Comparison of ENCODE assay signal across 7 cellular contexts in genomic region chr7:38178695-38179344, GRCh38. TPM values are rescaled to one million over a fixed set of nuclear protein-coding genes. Genes with fewer than 3 reads are reported as not detected.
DNase-seq lines count a peak whose midpoint lies in the region; ATAC-seq, FAIRE-seq and TF ChIP-seq lines count a peak whose summit lies in the region.

No MANE protein-coding gene starts in this region.

- DNase-seq in GM12892 (ENCODE audit: insufficient read length) (peak; percentile 31), adipocyte (ENCODE audit: low read depth) (peak; percentile 77), iPS DF 6.9 (ENCODE audit: low read depth, low spot score) (no peak), mucosa of gallbladder (ENCODE audit: low spot score) (no peak)
- no peak for DNase-seq in stimulated activated effector memory CD8-positive, alpha-beta T cell treated with anti-CD3 and anti-CD28 coated beads, Interleukin-12 subunit alpha, Interleukin-12 subunit beta, amount 100 ng/mL, for 72 hours (ENCODE audit: low spot score in 2 of 2)

- H3K36me3 Mint-ChIP-seq in IgD-negative memory B cell: peaks cover under 1% of the 10 kb centered on the region
- H3K36me3 Mint-ChIP-seq in stimulated activated effector memory CD8-positive, alpha-beta T cell treated with anti-CD3 and anti-CD28 coated beads, Interleukin-12 subunit alpha, Interleukin-12 subunit beta, amount 100 ng/mL, for 72 hours: peaks cover 7% of the 10 kb centered on the region

- peak overlapping the region; percentile 95 to 100 (median 98) for H3K4me3 Mint-ChIP-seq in IgD-negative memory B cell
- H3K4me3 Mint-ChIP-seq in stimulated activated effector memory CD8-positive, alpha-beta T cell treated with anti-CD3 and anti-CD28 coated beads, Interleukin-12 subunit alpha, Interleukin-12 subunit beta, amount 100 ng/mL, for 72 hours: peak overlapping the region; percentile 96

- H3K4me1 Mint-ChIP-seq in IgD-negative memory B cell: peaks cover 21 to 29% (median 28%) of the 10 kb centered on the region in 3 donors
- H3K4me1 Mint-ChIP-seq in stimulated activated effector memory CD8-positive, alpha-beta T cell treated with anti-CD3 and anti-CD28 coated beads, Interleukin-12 subunit alpha, Interleukin-12 subunit beta, amount 100 ng/mL, for 72 hours: peaks cover 37% of the 10 kb centered on the region

- peaks cover 21% of the 10 kb centered on the region for H3K4me1 ChIP-seq in adipocyte (ENCODE audit: control insufficient read depth, insufficient read depth, low read length)
- H3K4me1 ChIP-seq in iPS DF 6.9 (ENCODE audit: control insufficient read depth, insufficient read depth, low read length): no peaks in the 10 kb centered on the region; the same call in 1 of the 2 replicates

- H3K36me3 ChIP-seq in adipocyte (ENCODE audit: control insufficient read depth, insufficient read depth, low read length, severe bottlenecking): no peaks in the 10 kb centered on the region
- H3K36me3 ChIP-seq in iPS DF 6.9 (ENCODE audit: control insufficient read depth, insufficient read depth, low read length): no peaks in the 10 kb centered on the region

- peak; percentile 21 for ATAC-seq in GM21619 (IDR thresholded peaks at IDR 0.05; ENCODE audit: unreplicated experiment)
- peak; percentile 73 for ATAC-seq in stimulated activated effector memory CD8-positive, alpha-beta T cell treated with anti-CD3 and anti-CD28 coated beads, Interleukin-12 subunit alpha, Interleukin-12 subunit beta, amount 100 ng/mL, for 72 hours

- no peak for TF ChIP-seq POLR2A in GM12892 (IDR thresholded peaks at IDR 0.05; ENCODE audit: low read depth, low read length)

- H3K27ac ChIP-seq in iPS DF 6.9 (ENCODE audit: low read length): no peak overlapping the region

- peak overlapping the region; percentile 87 for H3K4me3 ChIP-seq in adipocyte (ENCODE audit: low read length)
- H3K4me3 ChIP-seq in iPS DF 6.9 (ENCODE audit: low read length): peak overlapping the region; percentile 67; the same call in 1 of the 2 replicates

- H3K9me3 ChIP-seq in adipocyte (ENCODE audit: control insufficient read depth, low read length) (no peaks in the 10 kb centered on the region), iPS DF 6.9 (ENCODE audit: control insufficient read depth, insufficient read depth, low read length) (no peaks in the 10 kb centered on the region)

- H3K27me3 ChIP-seq in adipocyte (replicated peaks; ENCODE audit: control insufficient read depth, insufficient read depth, low read length): no peaks in the 10 kb centered on the region
- H3K27me3 ChIP-seq in iPS DF 6.9 (ENCODE audit: control insufficient read depth, insufficient read depth, low read length): no peaks in the 10 kb centered on the region

- peak overlapping the region; percentile 88 for H3K9ac ChIP-seq in adipocyte (ENCODE audit: low read length)

- peak; percentile 78 for FAIRE-seq in GM12892 (lab: Jason Lieb, UNC)

- H3K9me3 Mint-ChIP-seq in IgD-negative memory B cell: no peaks in the 10 kb centered on the region
- no peaks in the 10 kb centered on the region for H3K9me3 Mint-ChIP-seq in stimulated activated effector memory CD8-positive, alpha-beta T cell treated with anti-CD3 and anti-CD28 coated beads, Interleukin-12 subunit alpha, Interleukin-12 subunit beta, amount 100 ng/mL, for 72 hours

- no peaks in the 10 kb centered on the region for H3K27me3 Mint-ChIP-seq in IgD-negative memory B cell

- no CpG with 5 or more reads among the region's 15 CpGs for WGBS in iPS DF 6.9 (ENCODE audit: insufficient coverage, insufficient read length)

- peak overlapping the region; percentile 75 to 97 (median 95) for H3K27ac Mint-ChIP-seq in IgD-negative memory B cell
- peak overlapping the region; percentile 94 for H3K27ac Mint-ChIP-seq in stimulated activated effector memory CD8-positive, alpha-beta T cell treated with anti-CD3 and anti-CD28 coated beads, Interleukin-12 subunit alpha, Interleukin-12 subunit beta, amount 100 ng/mL, for 72 hours

RNA-seq across cellular contexts. Expression of gene STARD3NL, which starts 0.8 kb away (rescaled TPM):
- 41.7 TPM for polyA plus RNA-seq in GM12892 (2012; ENCODE audit: missing spikeins)
- polyA plus RNA-seq in IgD-negative memory B cell: 48.9 TPM
- total RNA-seq in mucosa of gallbladder: 27.3 TPM

Comparison
In these comparisons a context has a peak if more than half of its experiments do, and no peak if none do; other contexts are left out.
1. DNase-seq: peak in GM12892 (single experiment) and adipocyte (single experiment); none in iPS DF 6.9 (single experiment), stimulated activated effector memory CD8-positive, alpha-beta T cell treated with anti-CD3 and anti-CD28 coated beads, Interleukin-12 subunit alpha, Interleukin-12 subunit beta, amount 100 ng/mL, for 72 hours (0 of 2) and mucosa of gallbladder (single experiment).